Comparison of ENCODE assay signal across 20 cellular contexts in the genomic region with DNA sequence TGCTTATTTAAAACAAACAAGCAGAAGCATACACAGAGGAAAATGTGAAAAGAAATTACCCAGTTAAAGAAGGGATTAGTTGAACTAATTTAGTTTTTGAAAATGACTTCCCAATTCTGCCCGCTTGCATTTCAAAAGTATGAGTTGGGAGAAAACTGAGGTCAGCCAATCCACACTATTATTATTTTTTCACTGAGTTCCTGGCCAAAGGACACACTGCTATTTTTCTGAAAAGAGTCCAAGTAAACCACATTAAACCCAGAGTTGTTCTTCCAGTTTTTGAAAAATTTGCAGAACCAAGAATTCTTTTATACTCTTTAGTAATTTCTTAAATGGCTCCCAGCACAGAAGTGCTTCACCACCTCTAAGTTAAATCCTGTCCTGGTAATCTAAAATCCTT. TPM values are rescaled to one million over a fixed set of nuclear protein-coding genes. Genes with fewer than 3 reads are reported as not detected.
DNase-seq lines count a peak whose midpoint lies in the region; ATAC-seq and TF ChIP-seq lines count a peak whose summit lies in the region.
"Had no signal": no experiment of that assay in that cellular context is flagged by ENCODE, and none has a peak within 500 bp of the region (broad histone marks: within the 10 kb centered on the region; RNA-seq: fewer than 3 reads in every experiment).

No MANE protein-coding gene starts in this region.

- peaks cover 93% of the 10 kb centered on the region for H3K36me3 Mint-ChIP-seq in activated T-cell treated with anti-CD3 and anti-CD28 coated beads, Interleukin-2, amount 50 U/mL, for 24 hours (ENCODE audit: low read depth)

- no peaks in the 10 kb centered on the region for H3K9me3 Mint-ChIP-seq in activated T-cell treated with anti-CD3 and anti-CD28 coated beads, Interleukin-2, amount 50 U/mL, for 24 hours

- H3K27ac Mint-ChIP-seq in activated T-cell treated with anti-CD3 and anti-CD28 coated beads, Interleukin-2, amount 50 U/mL, for 24 hours: peak overlapping the region; percentile 29

- peaks cover 30 to 94% of the 10 kb centered on the region in 2 experiments for H3K36me3 ChIP-seq in mesenchymal stem cell (ENCODE audit: control insufficient read depth in 1 of 2, insufficient read depth in 2 of 2, low read depth in 1 of 2, low read length in 2 of 2)
- peaks cover 31 to 78% (median 61%) of the 10 kb centered on the region in 3 donors for H3K36me3 ChIP-seq in tibial artery

- H3K4me1 ChIP-seq in mesenchymal stem cell (ENCODE audit: control insufficient read depth, insufficient read depth, low read depth, low read length) (no peaks in the 10 kb centered on the region), tibial artery (peaks cover 0 to 29% (median 20%) of the 10 kb centered on the region in 4 donors)
- H3K4me1 ChIP-seq: BE2C had no signal

- no peak overlapping the region for H3K27ac ChIP-seq in mesenchymal stem cell (ENCODE audit: low read length, poor library complexity, severe bottlenecking)
- H3K27ac ChIP-seq in tibial artery: peak overlapping the region; percentile 38 to 45

- no peak overlapping the region for H3K23ac ChIP-seq in mesenchymal stem cell (ENCODE audit: low read length in 2 of 2)

- H2BK12ac ChIP-seq in mesenchymal stem cell (ENCODE audit: low read length in 2 of 2): no peak overlapping the region

- H4K91ac ChIP-seq in mesenchymal stem cell (ENCODE audit: low read length): no peak overlapping the region

- no peak overlapping the region for H3K18ac ChIP-seq in mesenchymal stem cell (ENCODE audit: low read depth in 1 of 2, low read length in 2 of 2)

- TF ChIP-seq CTCF in astrocyte of the spinal cord (IDR thresholded peaks at IDR 0.05; ENCODE audit: low read depth, low read length) (no peak), tibial artery (IDR thresholded peaks at IDR 0.05) (no peak)

- H3K4me2 ChIP-seq in mesenchymal stem cell (ENCODE audit: low read length, poor library complexity, severe bottlenecking): no peak overlapping the region

- no peak for DNase-seq in activated T-cell treated with anti-CD3 and anti-CD28 coated beads, Interleukin-2, amount 50 U/mL, for 24 hours
- DNase-seq in activated T-cell treated with anti-CD3 and anti-CD28 coated beads, Interleukin-2, amount 50 U/mL, for 1 hour: no peak
- DNase-seq in astrocyte of the spinal cord (ENCODE audit: low read depth, low spot score) (peak; percentile 13), mesenchymal stem cell (no peak), tibial artery (no peak), MV-4-11 (lab: John Stamatoyannopoulos, UW) (no peak), NCI-H1048 (lab: John Stamatoyannopoulos, UW) (no peak)
- DNase-seq: 8988T, ACHN, BE2C, Karpas-422, NCI-H1417, NCI-H1694 treated with DMSO at 0.1 percent for 48 hours, NCI-H2081 treated with DMSO at 0.1 percent for 48 hours, NCI-H2171, NCI-H226, NCI-H510A, NCI-H69, SHP77 treated with DMSO at 0.1 percent for 48 hours had no signal

- intact Hi-C loops in tibial artery (cut with DNase I; ENCODE audit: low total_unique reads): no loop called here

- no peaks in the 10 kb centered on the region for H3K27me3 Mint-ChIP-seq in activated T-cell treated with anti-CD3 and anti-CD28 coated beads, Interleukin-2, amount 50 U/mL, for 24 hours

- H4K8ac ChIP-seq in mesenchymal stem cell (ENCODE audit: low read length): no peak overlapping the region

- H3K27me3 ChIP-seq in mesenchymal stem cell (ENCODE audit: control insufficient read depth in 1 of 2, insufficient read depth in 1 of 2, low read length in 2 of 2) (no peaks in the 10 kb centered on the region), tibial artery (no peaks in the 10 kb centered on the region)
- H3K27me3 ChIP-seq: BE2C had no signal

- no peak overlapping the region for H3K4me3 ChIP-seq in astrocyte of the spinal cord (ENCODE audit: low read depth, low read length)
- H3K4me3 ChIP-seq in mesenchymal stem cell (ENCODE audit: insufficient read depth in 1 of 2, low read depth in 1 of 2, low read length in 2 of 2): no peak overlapping the region
- H3K4me3 ChIP-seq in tibial artery: no peak overlapping the region

- no peak overlapping the region for H3K14ac ChIP-seq in mesenchymal stem cell (ENCODE audit: low read length in 2 of 2)

- H3K4ac ChIP-seq in mesenchymal stem cell (ENCODE audit: low read depth in 1 of 2, low read length in 2 of 2): no peak overlapping the region

- no peak overlapping the region for H2AK5ac ChIP-seq in mesenchymal stem cell (ENCODE audit: low read length, severe bottlenecking)

- no peak overlapping the region for H2BK5ac ChIP-seq in mesenchymal stem cell (ENCODE audit: low read depth, low read length, poor library complexity, severe bottlenecking)

- in situ Hi-C loops in astrocyte of the spinal cord (cut with HindIII; ENCODE audit: low sequenced_read_pairs): no loop called here

- no peak for ATAC-seq in GM18907 (IDR thresholded peaks at IDR 0.05; ENCODE audit: unreplicated experiment)

- 100% methylated on average over 1 of the region's 1 CpG for WGBS in mesenchymal stem cell

- H3K9me3 ChIP-seq in mesenchymal stem cell (ENCODE audit: control insufficient read depth, low read length): no peaks in the 10 kb centered on the region
- H3K9me3 ChIP-seq in tibial artery: no peaks in the 10 kb centered on the region
- H3K9me3 ChIP-seq: BE2C had no signal

- H2BK15ac ChIP-seq in mesenchymal stem cell (ENCODE audit: low read depth, poor library complexity, severe bottlenecking): no peak overlapping the region

- H2AFZ ChIP-seq in mesenchymal stem cell (ENCODE audit: low read depth, low read length): no peak overlapping the region

- H3K4me1 Mint-ChIP-seq in activated T-cell treated with anti-CD3 and anti-CD28 coated beads, Interleukin-2, amount 50 U/mL, for 24 hours (ENCODE audit: low read depth): peaks cover 40% of the 10 kb centered on the region

- H3K4me3 Mint-ChIP-seq in activated T-cell treated with anti-CD3 and anti-CD28 coated beads, Interleukin-2, amount 50 U/mL, for 24 hours: no peak overlapping the region

- peaks cover 24% of the 10 kb centered on the region for H3K79me1 ChIP-seq in mesenchymal stem cell (replicated peaks; ENCODE audit: low read length, poor library complexity, severe bottlenecking)

- no peak overlapping the region for H2BK120ac ChIP-seq in mesenchymal stem cell (ENCODE audit: low read depth, low read length)

- peak overlapping the region; percentile 37 for H3K9ac ChIP-seq in mesenchymal stem cell (ENCODE audit: low read length)

RNA-seq across cellular contexts. Expression of gene SMU1, which starts 7.5 kb away (rescaled TPM):
- polyA plus RNA-seq in mesenchymal stem cell (2013, experiment 1 of 2): 10.1 TPM
- 10.5 TPM for polyA plus RNA-seq in mesenchymal stem cell (2013, experiment 2 of 2)

RNA-seq across cellular contexts. Expression of gene DNAJA1, which starts 43.9 kb away (rescaled TPM):
- polyA plus RNA-seq in mesenchymal stem cell (2013, experiment 1 of 2): 141 TPM
- 142 TPM for polyA plus RNA-seq in mesenchymal stem cell (2013, experiment 2 of 2)
